ENCODE assay signal across 1 cellular context in genomic region chr1:224621813-224622682, GRCh38.
TF ChIP-seq lines count a peak whose summit lies in the region.

No MANE protein-coding gene starts in this region.

TF ChIP-seq in HEK293, 187 proteins besides CTCF, POLR2A, EP300 and RAD21 (continued from another document and continues in another):
- TF ChIP-seq, protein P1, sequence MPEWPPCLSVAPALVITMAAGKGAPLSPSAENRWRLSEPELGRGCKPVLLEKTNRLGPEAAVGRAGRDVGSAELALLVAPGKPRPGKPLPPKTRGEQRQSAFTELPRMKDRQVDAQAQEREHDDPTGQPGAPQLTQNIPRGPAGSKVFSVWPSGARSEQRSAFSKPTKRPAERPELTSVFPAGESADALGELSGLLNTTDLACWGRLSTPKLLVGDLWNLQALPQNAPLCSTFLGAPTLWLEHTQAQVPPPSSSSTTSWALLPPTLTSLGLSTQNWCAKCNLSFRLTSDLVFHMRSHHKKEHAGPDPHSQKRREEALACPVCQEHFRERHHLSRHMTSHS (tag by site-specific recombination; IDR thresholded peaks at IDR 0.05) = 0 out of 2 replicates have a peak, but pooled peaks have one; percentile 44
- no peak for TF ChIP-seq ZBTB8A (tag by site-specific recombination; IDR thresholded peaks at IDR 0.05)
- no peak for TF ChIP-seq ZNF473 (tag by site-specific recombination; IDR thresholded peaks at IDR 0.05)
- TF ChIP-seq ZBTB17 (tag by site-specific recombination; IDR thresholded peaks at IDR 0.05) = peak; percentile 92
- TF ChIP-seq ZFP3 (tag by site-specific recombination; IDR thresholded peaks at IDR 0.05; ENCODE audit: low read depth) = no peak
- no peak for TF ChIP-seq ZNF704 (tag by site-specific recombination; IDR thresholded peaks at IDR 0.05)
- TF ChIP-seq ZXDB (tag by site-specific recombination; IDR thresholded peaks at IDR 0.05) = peak; percentile 90
- no peak for TF ChIP-seq ZNF274 (IDR thresholded peaks at IDR 0.05; ENCODE audit: low read length)
- no peak for TF ChIP-seq ZNF274 (tag by site-specific recombination; IDR thresholded peaks at IDR 0.05; ENCODE audit: borderline replicate concordance)
- TF ChIP-seq ZNF138 (tag by site-specific recombination; IDR thresholded peaks at IDR 0.05; ENCODE audit: borderline replicate concordance) = no peak
- no peak for TF ChIP-seq ZNF560 (tag by site-specific recombination; IDR thresholded peaks at IDR 0.05; ENCODE audit: borderline replicate concordance)
- TF ChIP-seq ZNF121 (tag by site-specific recombination; IDR thresholded peaks at IDR 0.05) = no peak
- no peak for TF ChIP-seq SCRT1 (tag by site-specific recombination; IDR thresholded peaks at IDR 0.05; ENCODE audit: borderline replicate concordance)
- no peak for TF ChIP-seq ZNF555 (tag by site-specific recombination; conservative IDR thresholded peaks at IDR 0.05)
- TF ChIP-seq YY1 (tag by site-specific recombination; IDR thresholded peaks at IDR 0.05) = peak; percentile 7; the same call in 1 of the 2 replicates
- TF ChIP-seq ZNF624 (tag by site-specific recombination; IDR thresholded peaks at IDR 0.05) = no peak
- TF ChIP-seq ZNF366 (tag by site-specific recombination; conservative IDR thresholded peaks at IDR 0.05) = peak; percentile 92
- TF ChIP-seq ZNF501 (tag by site-specific recombination; IDR thresholded peaks at IDR 0.05) = no peak
- TF ChIP-seq KLF10 (tag by site-specific recombination; IDR thresholded peaks at IDR 0.05) = no peak
- TF ChIP-seq ZNF23 (tag by site-specific recombination; IDR thresholded peaks at IDR 0.05; ENCODE audit: borderline replicate concordance) = no peak
- peak; percentile 69 for TF ChIP-seq TRIM28 (IDR thresholded peaks at IDR 0.05; ENCODE audit: borderline replicate concordance, low read length)
- no peak for TF ChIP-seq ZNF768 (tag by site-specific recombination; IDR thresholded peaks at IDR 0.05)
- peak; percentile 55; the same call in 1 of the 2 replicates for TF ChIP-seq WT1 (tag by site-specific recombination; IDR thresholded peaks at IDR 0.05)
- TF ChIP-seq ZNF596 (tag by site-specific recombination; IDR thresholded peaks at IDR 0.05) = no peak
- peak; percentile 44 for TF ChIP-seq ZNF133 (tag by site-specific recombination; IDR thresholded peaks at IDR 0.05)
- no peak for TF ChIP-seq ZBTB49 (tag by site-specific recombination; IDR thresholded peaks at IDR 0.05; ENCODE audit: low read depth)
- TF ChIP-seq ZNF19 (tag by site-specific recombination; IDR thresholded peaks at IDR 0.05; ENCODE audit: low read depth) = peak; percentile 43; the same call in 1 of the 2 replicates
- 0 out of 2 replicates have a peak, but pooled peaks have one; percentile 7 for TF ChIP-seq ZNF404 (tag by site-specific recombination; IDR thresholded peaks at IDR 0.05)
- TF ChIP-seq GLI4 (tag by site-specific recombination; IDR thresholded peaks at IDR 0.05) = no peak
- no peak for TF ChIP-seq ZNF221 (tag by site-specific recombination; IDR thresholded peaks at IDR 0.05; ENCODE audit: borderline replicate concordance)
- TF ChIP-seq, protein P2, sequence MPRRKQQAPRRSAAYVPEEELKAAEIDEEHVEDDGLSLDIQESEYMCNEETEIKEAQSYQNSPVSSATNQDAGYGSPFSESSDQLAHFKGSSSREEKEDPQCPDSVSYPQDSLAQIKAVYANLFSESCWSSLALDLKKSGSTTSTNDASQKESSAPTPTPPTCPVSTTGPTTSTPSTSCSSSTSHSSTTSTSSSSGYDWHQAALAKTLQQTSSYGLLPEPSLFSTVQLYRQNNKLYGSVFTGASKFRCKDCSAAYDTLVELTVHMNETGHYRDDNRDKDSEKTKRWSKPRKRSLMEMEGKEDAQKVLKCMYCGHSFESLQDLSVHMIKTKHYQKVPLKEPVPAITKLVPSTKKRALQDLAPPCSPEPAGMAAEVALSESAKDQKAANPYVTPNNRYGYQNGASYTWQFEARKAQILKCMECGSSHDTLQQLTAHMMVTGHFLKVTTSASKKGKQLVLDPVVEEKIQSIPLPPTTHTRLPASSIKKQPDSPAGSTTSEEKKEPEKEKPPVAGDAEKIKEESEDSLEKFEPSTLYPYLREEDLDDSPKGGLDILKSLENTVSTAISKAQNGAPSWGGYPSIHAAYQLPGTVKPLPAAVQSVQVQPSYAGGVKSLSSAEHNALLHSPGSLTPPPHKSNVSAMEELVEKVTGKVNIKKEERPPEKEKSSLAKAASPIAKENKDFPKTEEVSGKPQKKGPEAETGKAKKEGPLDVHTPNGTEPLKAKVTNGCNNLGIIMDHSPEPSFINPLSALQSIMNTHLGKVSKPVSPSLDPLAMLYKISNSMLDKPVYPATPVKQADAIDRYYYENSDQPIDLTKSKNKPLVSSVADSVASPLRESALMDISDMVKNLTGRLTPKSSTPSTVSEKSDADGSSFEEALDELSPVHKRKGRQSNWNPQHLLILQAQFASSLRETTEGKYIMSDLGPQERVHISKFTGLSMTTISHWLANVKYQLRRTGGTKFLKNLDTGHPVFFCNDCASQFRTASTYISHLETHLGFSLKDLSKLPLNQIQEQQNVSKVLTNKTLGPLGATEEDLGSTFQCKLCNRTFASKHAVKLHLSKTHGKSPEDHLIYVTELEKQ (tag by site-specific recombination; IDR thresholded peaks at IDR 0.05; ENCODE audit: borderline replicate concordance) = peak; percentile 91
- TF ChIP-seq ZNF514 (tag by site-specific recombination; IDR thresholded peaks at IDR 0.05) = no peak
- no peak for TF ChIP-seq ZSCAN16 (tag by site-specific recombination; IDR thresholded peaks at IDR 0.05)
- TF ChIP-seq ZNF837 (tag by site-specific recombination; IDR thresholded peaks at IDR 0.05) = no peak
- 0 out of 2 replicates have a peak, but pooled peaks have one; percentile 14 for TF ChIP-seq RBAK (tag by site-specific recombination; IDR thresholded peaks at IDR 0.05)
- no peak for TF ChIP-seq ZNF112 (tag by site-specific recombination; IDR thresholded peaks at IDR 0.05)
- no peak; the same call in 1 of the 2 replicates for TF ChIP-seq ZNF548 (tag by site-specific recombination; IDR thresholded peaks at IDR 0.05)
- TF ChIP-seq ZNF114 (tag by site-specific recombination; IDR thresholded peaks at IDR 0.05) = no peak
- TF ChIP-seq ZNF585B (tag by site-specific recombination; IDR thresholded peaks at IDR 0.05) = no peak
- TF ChIP-seq, protein P3, sequence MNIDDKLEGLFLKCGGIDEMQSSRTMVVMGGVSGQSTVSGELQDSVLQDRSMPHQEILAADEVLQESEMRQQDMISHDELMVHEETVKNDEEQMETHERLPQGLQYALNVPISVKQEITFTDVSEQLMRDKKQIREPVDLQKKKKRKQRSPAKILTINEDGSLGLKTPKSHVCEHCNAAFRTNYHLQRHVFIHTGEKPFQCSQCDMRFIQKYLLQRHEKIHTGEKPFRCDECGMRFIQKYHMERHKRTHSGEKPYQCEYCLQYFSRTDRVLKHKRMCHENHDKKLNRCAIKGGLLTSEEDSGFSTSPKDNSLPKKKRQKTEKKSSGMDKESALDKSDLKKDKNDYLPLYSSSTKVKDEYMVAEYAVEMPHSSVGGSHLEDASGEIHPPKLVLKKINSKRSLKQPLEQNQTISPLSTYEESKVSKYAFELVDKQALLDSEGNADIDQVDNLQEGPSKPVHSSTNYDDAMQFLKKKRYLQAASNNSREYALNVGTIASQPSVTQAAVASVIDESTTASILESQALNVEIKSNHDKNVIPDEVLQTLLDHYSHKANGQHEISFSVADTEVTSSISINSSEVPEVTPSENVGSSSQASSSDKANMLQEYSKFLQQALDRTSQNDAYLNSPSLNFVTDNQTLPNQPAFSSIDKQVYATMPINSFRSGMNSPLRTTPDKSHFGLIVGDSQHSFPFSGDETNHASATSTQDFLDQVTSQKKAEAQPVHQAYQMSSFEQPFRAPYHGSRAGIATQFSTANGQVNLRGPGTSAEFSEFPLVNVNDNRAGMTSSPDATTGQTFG (tag by site-specific recombination; IDR thresholded peaks at IDR 0.05; ENCODE audit: borderline replicate concordance) = no peak
- peak; percentile 70 for TF ChIP-seq KLF16 (tag by site-specific recombination; IDR thresholded peaks at IDR 0.05)
- TF ChIP-seq SALL2 (tag by site-specific recombination; IDR thresholded peaks at IDR 0.05; ENCODE audit: borderline replicate concordance) = no peak
- no peak for TF ChIP-seq ZNF776 (tag by site-specific recombination; IDR thresholded peaks at IDR 0.05; ENCODE audit: borderline replicate concordance)
- TF ChIP-seq ZNF654 (tag by site-specific recombination; IDR thresholded peaks at IDR 0.05; ENCODE audit: low read depth) = no peak
- TF ChIP-seq ZSCAN4 (tag by site-specific recombination; IDR thresholded peaks at IDR 0.05) = peak; percentile 37
- TF ChIP-seq, protein P4, sequence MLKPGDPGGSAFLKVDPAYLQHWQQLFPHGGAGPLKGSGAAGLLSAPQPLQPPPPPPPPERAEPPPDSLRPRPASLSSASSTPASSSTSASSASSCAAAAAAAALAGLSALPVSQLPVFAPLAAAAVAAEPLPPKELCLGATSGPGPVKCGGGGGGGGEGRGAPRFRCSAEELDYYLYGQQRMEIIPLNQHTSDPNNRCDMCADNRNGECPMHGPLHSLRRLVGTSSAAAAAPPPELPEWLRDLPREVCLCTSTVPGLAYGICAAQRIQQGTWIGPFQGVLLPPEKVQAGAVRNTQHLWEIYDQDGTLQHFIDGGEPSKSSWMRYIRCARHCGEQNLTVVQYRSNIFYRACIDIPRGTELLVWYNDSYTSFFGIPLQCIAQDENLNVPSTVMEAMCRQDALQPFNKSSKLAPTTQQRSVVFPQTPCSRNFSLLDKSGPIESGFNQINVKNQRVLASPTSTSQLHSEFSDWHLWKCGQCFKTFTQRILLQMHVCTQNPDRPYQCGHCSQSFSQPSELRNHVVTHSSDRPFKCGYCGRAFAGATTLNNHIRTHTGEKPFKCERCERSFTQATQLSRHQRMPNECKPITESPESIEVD (tag by site-specific recombination; IDR thresholded peaks at IDR 0.05) = no peak; the same call in 1 of the 2 replicates
- no peak for TF ChIP-seq ZIC2 (tag by site-specific recombination; IDR thresholded peaks at IDR 0.05)
- TF ChIP-seq, protein P5, sequence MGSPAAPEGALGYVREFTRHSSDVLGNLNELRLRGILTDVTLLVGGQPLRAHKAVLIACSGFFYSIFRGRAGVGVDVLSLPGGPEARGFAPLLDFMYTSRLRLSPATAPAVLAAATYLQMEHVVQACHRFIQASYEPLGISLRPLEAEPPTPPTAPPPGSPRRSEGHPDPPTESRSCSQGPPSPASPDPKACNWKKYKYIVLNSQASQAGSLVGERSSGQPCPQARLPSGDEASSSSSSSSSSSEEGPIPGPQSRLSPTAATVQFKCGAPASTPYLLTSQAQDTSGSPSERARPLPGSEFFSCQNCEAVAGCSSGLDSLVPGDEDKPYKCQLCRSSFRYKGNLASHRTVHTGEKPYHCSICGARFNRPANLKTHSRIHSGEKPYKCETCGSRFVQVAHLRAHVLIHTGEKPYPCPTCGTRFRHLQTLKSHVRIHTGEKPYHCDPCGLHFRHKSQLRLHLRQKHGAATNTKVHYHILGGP (tag by site-specific recombination; IDR thresholded peaks at IDR 0.05) = no peak
- TF ChIP-seq ZNF2 (tag by site-specific recombination; IDR thresholded peaks at IDR 0.05) = peak; percentile 81; the same call in 1 of the 2 replicates
- no peak for TF ChIP-seq ZNF48 (tag by site-specific recombination; IDR thresholded peaks at IDR 0.05)
- TF ChIP-seq, protein P6, sequence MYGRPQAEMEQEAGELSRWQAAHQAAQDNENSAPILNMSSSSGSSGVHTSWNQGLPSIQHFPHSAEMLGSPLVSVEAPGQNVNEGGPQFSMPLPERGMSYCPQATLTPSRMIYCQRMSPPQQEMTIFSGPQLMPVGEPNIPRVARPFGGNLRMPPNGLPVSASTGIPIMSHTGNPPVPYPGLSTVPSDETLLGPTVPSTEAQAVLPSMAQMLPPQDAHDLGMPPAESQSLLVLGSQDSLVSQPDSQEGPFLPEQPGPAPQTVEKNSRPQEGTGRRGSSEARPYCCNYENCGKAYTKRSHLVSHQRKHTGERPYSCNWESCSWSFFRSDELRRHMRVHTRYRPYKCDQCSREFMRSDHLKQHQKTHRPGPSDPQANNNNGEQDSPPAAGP (tag by site-specific recombination; IDR thresholded peaks at IDR 0.05) = peak; percentile 86
- no peak for TF ChIP-seq GLIS2 (tag by site-specific recombination; IDR thresholded peaks at IDR 0.05)
- TF ChIP-seq ZNF24 (tag by site-specific recombination; IDR thresholded peaks at IDR 0.05) = peak; percentile 93
